9 cellular contexts compared by ENCODE assay signal in genomic region chr5:107474724-107475489, GRCh38.
DNase-seq lines count a peak whose midpoint lies in the region; ATAC-seq, FAIRE-seq and TF ChIP-seq lines count a peak whose summit lies in the region.
"Had no signal": no experiment of that assay in that cellular context is flagged by ENCODE, and none has a peak within 500 bp of the region (broad histone marks: within the 10 kb centered on the region; RNA-seq: fewer than 3 reads in every experiment).

No MANE protein-coding gene starts in this region.

- H3K27me3 ChIP-seq in astrocyte (ENCODE audit: insufficient read depth, low read length), result no peaks in the 10 kb centered on the region
- H3K27me3 ChIP-seq in MG63, result no peaks in the 10 kb centered on the region

- H3K4me3 ChIP-seq in astrocyte (ENCODE audit: insufficient read depth, low read depth, low read length) (no peak overlapping the region), MG63 (no peak overlapping the region)

- ATAC-seq in HG02943 (IDR thresholded peaks at IDR 0.05; ENCODE audit: low read depth, unreplicated experiment), result peak; percentile 65
- ATAC-seq in activated naive CD8-positive, alpha-beta T cell treated with anti-CD3 and anti-CD28 coated beads, Interleukin-2, amount 50 U/mL, for 24 hours, result no peak

- H4K20me1 ChIP-seq in astrocyte (ENCODE audit: insufficient read depth, low read length), result no peaks in the 10 kb centered on the region

- no peak overlapping the region for H3K4me2 ChIP-seq in astrocyte (ENCODE audit: low read length)

- H3K4me3 Mint-ChIP-seq in astrocyte (ENCODE audit: unreplicated experiment), result no peak overlapping the region
- H3K4me3 Mint-ChIP-seq in activated naive CD8-positive, alpha-beta T cell treated with anti-CD3 and anti-CD28 coated beads, Interleukin-2, amount 50 U/mL, for 24 hours, result no peak overlapping the region

- H3K9me3 ChIP-seq in astrocyte (ENCODE audit: insufficient read depth, low read depth, low read length) (no peaks in the 10 kb centered on the region), MG63 (no peaks in the 10 kb centered on the region)

- no peak overlapping the region for H3K27ac ChIP-seq in astrocyte (ENCODE audit: low read depth, low read length)

- no peaks in the 10 kb centered on the region for H3K27me3 Mint-ChIP-seq in astrocyte (ENCODE audit: low read depth, unreplicated experiment)
- H3K27me3 Mint-ChIP-seq in activated naive CD8-positive, alpha-beta T cell treated with anti-CD3 and anti-CD28 coated beads, Interleukin-2, amount 50 U/mL, for 24 hours, result no peaks in the 10 kb centered on the region

- no peak overlapping the region for H2AFZ ChIP-seq in astrocyte (ENCODE audit: low read depth, low read length)

- TF ChIP-seq CTCF in astrocyte (IDR thresholded peaks at IDR 0.05; ENCODE audit: insufficient read depth, low read depth, low read length), result no peak

- peaks cover 41% of the 10 kb centered on the region for H3K4me1 Mint-ChIP-seq in astrocyte (ENCODE audit: low read depth, unreplicated experiment)
- H3K4me1 Mint-ChIP-seq in activated naive CD8-positive, alpha-beta T cell treated with anti-CD3 and anti-CD28 coated beads, Interleukin-2, amount 50 U/mL, for 24 hours, result peaks cover 3% of the 10 kb centered on the region

- H3K4me1 ChIP-seq in astrocyte (ENCODE audit: insufficient read depth, low read length), result peaks cover 4% of the 10 kb centered on the region

- DNase-seq in GM19239 (ENCODE audit: insufficient read length, low spot score) (no peak), astrocyte (ENCODE audit: low read depth) (no peak), renal cortical epithelial cell (ENCODE audit: low read depth) (peak; percentile 98), MG63 (no peak), cerebellar cortex (ENCODE audit: low spot score) (no peak), NCI-H446 (lab: John Stamatoyannopoulos, UW) (no peak)
- no peak for DNase-seq in activated naive CD8-positive, alpha-beta T cell treated with anti-CD3 and anti-CD28 coated beads, Interleukin-2, amount 50 U/mL, for 24 hours

- FAIRE-seq in GM19239 (lab: Jason Lieb, UNC) (peak; percentile 86), astrocyte (lab: Jason Lieb, UNC) (no peak)
- FAIRE-seq: TTC549 had no signal

- peak overlapping the region; percentile 2 for H3K27ac Mint-ChIP-seq in astrocyte (ENCODE audit: unreplicated experiment)
- H3K27ac Mint-ChIP-seq in activated naive CD8-positive, alpha-beta T cell treated with anti-CD3 and anti-CD28 coated beads, Interleukin-2, amount 50 U/mL, for 24 hours, result no peak overlapping the region

- H3K9ac ChIP-seq in astrocyte (ENCODE audit: low read length), result no peak overlapping the region

- H3K79me2 ChIP-seq in astrocyte (ENCODE audit: insufficient read depth, low read length), result no peaks in the 10 kb centered on the region

- H3K36me3 ChIP-seq in astrocyte (ENCODE audit: insufficient read depth, low read length) (no peaks in the 10 kb centered on the region), MG63 (no peaks in the 10 kb centered on the region)

- peaks cover 2% of the 10 kb centered on the region for H3K9me3 Mint-ChIP-seq in astrocyte (ENCODE audit: unreplicated experiment)
- no peaks in the 10 kb centered on the region for H3K9me3 Mint-ChIP-seq in activated naive CD8-positive, alpha-beta T cell treated with anti-CD3 and anti-CD28 coated beads, Interleukin-2, amount 50 U/mL, for 24 hours

- peaks cover 2% of the 10 kb centered on the region for H3K36me3 Mint-ChIP-seq in astrocyte (ENCODE audit: low read depth, unreplicated experiment)
- H3K36me3 Mint-ChIP-seq in activated naive CD8-positive, alpha-beta T cell treated with anti-CD3 and anti-CD28 coated beads, Interleukin-2, amount 50 U/mL, for 24 hours (ENCODE audit: low read depth), result no peaks in the 10 kb centered on the region
